In the genomic region with DNA sequence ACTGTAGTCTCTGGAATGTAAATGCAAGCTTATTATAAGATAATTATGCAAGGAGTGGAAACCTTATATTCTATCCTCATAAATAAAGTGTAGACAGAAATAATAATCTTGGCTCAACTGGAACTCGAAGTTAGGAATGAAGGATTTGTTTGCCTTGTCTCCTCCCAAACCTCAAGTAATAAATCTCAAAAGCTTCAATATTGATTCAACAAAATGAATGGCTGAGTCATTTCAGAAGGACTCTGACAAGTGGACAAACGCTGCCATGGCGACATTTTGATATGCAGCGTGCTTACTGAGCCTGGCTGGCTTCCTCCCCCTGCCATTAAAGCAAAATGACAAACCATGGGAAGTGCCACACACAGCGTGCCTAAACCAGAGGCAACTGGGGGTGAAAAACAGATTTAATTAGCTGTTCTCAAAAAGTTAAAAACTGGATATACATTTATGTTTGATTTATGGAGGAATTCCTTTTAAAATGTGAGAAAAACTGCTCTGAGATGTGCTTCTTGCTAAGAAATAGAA, we compare ENCODE assay signal across 1 cellular context.
TF ChIP-seq lines count a peak whose summit lies in the region.

No MANE protein-coding gene starts in this region.

TF ChIP-seq in K562, 482 proteins besides CTCF, POLR2A, EP300 and RAD21 (continued from another document and continues in another):
- TF ChIP-seq, protein P1, sequence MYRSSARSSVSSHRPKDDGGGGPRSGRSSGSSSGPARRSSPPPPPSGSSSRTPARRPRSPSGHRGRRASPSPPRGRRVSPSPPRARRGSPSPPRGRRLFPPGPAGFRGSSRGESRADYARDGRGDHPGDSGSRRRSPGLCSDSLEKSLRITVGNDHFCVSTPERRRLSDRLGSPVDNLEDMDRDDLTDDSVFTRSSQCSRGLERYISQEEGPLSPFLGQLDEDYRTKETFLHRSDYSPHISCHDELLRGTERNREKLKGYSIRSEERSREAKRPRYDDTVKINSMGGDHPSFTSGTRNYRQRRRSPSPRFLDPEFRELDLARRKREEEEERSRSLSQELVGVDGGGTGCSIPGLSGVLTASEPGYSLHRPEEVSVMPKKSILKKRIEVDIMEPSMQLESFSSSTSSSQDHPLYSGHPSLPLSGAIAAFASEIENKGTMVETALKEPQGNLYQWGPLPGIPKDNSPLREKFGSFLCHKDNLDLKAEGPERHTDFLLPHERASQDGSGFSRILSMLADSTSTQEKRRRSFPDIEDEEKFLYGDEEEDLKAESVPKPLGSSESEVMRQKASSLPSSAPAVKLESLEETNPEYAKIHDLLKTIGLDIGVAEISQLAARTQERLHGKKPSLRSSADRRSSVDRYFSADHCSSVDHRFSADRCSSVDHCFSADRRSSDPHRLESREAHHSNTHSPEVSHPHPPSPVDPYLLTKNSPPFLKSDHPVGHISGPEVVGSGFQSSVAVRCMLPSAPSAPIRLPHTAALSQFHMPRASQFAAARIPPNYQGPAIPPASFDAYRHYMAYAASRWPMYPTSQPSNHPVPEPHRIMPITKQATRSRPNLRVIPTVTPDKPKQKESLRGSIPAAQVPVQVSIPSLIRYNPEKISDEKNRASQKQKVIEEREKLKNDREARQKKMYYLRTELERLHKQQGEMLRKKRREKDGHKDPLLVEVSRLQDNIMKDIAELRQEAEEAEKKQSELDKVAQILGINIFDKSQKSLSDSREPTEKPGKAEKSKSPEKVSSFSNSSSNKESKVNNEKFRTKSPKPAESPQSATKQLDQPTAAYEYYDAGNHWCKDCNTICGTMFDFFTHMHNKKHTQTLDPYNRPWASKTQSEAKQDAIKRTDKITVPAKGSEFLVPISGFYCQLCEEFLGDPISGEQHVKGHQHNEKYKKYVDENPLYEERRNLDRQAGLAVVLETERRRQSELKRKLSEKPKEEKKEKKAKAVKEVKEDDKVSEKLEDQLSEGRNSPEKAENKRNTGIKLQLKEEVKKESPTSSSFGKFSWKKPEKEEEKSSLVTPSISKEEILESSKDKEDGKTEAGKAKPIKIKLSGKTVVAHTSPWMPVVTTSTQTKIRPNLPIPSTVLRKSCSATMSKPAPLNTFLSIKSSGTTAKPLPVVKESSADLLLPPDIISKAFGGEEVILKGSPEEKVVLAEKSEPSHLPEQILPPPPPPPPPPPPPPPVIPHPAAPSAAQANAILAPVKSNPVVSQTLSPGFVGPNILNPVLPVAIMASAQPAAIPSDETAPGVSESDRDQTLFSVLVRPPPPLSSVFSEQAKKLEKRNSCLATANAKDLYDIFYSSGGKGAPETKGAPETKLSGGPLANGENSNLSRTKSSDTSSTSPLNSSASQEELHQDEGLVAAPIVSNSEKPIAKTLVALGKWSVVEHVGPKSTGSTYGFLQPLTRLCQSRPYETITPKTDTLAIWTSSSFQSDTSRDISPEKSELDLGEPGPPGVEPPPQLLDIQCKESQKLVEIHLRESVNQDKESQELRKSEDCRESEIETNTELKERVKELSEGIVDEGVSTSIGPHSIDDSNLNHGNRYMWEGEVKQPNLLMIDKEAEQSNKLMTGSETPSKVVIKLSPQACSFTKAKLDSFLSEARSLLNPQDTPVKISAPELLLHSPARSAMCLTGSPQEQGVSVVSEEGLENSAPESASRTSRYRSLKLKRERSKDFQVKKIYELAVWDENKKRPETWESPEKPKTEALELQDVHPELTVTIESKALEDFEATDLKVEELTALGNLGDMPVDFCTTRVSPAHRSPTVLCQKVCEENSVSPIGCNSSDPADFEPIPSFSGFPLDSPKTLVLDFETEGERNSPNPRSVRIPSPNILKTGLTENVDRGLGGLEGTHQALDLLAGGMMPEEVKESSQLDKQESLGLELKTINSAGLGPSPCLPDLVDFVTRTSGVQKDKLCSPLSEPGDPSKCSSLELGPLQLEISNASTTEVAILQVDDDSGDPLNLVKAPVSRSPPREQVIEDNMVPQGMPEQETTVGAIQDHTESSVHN (IDR thresholded peaks at IDR 0.05; ENCODE audit: borderline replicate concordance in 1 of 2, low read depth in 1 of 2) = no peak
- TF ChIP-seq IFI16 (CRISPR knock-in tag; IDR thresholded peaks at IDR 0.05) (no peak), DACH1 (IDR thresholded peaks at IDR 0.05; ENCODE audit: partially characterized antibody) (no peak), C11orf30 (IDR thresholded peaks at IDR 0.05; ENCODE audit: low read depth) (peak; percentile 75), MEIS2 (IDR thresholded peaks at IDR 0.05; ENCODE audit: partially characterized antibody) (peak; percentile 96), KDM1A (IDR thresholded peaks at IDR 0.05) (peak; percentile 68 to 76; a peak in 3 of 4 replicates), ZNF263 (CRISPR knock-in tag; IDR thresholded peaks at IDR 0.05; ENCODE audit: borderline replicate concordance) (no peak), NCOA6 (IDR thresholded peaks at IDR 0.05) (no peak), TAF9B (IDR thresholded peaks at IDR 0.05; ENCODE audit: partially characterized antibody) (no peak), BRCA1 (IDR thresholded peaks at IDR 0.05) (no peak), BRCA1 (CRISPR knock-in tag; IDR thresholded peaks at IDR 0.05) (no peak), MXI1 (IDR thresholded peaks at IDR 0.05; ENCODE audit: low read depth, low read length) (0 out of 2 replicates have a peak, but pooled peaks have one; percentile 29), CCAR2 (IDR thresholded peaks at IDR 0.05; ENCODE audit: low read depth, low read length) (no peak), NCOA4 (IDR thresholded peaks at IDR 0.05; ENCODE audit: partially characterized antibody) (no peak), TCFL5 (CRISPR knock-in tag; conservative IDR thresholded peaks at IDR 0.05) (no peak), ZFX (CRISPR knock-in tag; IDR thresholded peaks at IDR 0.05) (no peak), ASH1L (IDR thresholded peaks at IDR 0.05; ENCODE audit: borderline replicate concordance, low read depth, partially characterized antibody) (no peak), NRF1 (conservative IDR thresholded peaks at IDR 0.05 in 1 of 2, IDR thresholded peaks at IDR 0.05 in 1 of 2) (no peak), ETS2 (tag; IDR thresholded peaks at IDR 0.05; ENCODE audit: borderline replicate concordance, poor library complexity, severe bottlenecking) (no peak), NELFE (IDR thresholded peaks at IDR 0.05; ENCODE audit: insufficient read depth, insufficient read length) (no peak), FOXK1 (CRISPR knock-in tag; IDR thresholded peaks at IDR 0.05; ENCODE audit: borderline replicate concordance) (no peak), MAFG (tag; conservative IDR thresholded peaks at IDR 0.05) (peak; percentile 61; the same call in 1 of the 2 replicates), YY1 (IDR thresholded peaks at IDR 0.05; ENCODE audit: borderline replicate concordance in 1 of 3, control insufficient read depth in 1 of 3, extremely low read depth in 1 of 3, insufficient read depth in 3 of 3, insufficient read length in 1 of 3, insufficient replicate concordance in 2 of 3, low read depth in 1 of 3, low read length in 2 of 3) (peak in 2 of 3 experiments; percentile 46 to 83), ZNF224 (CRISPR knock-in tag; IDR thresholded peaks at IDR 0.05) (no peak), LARP7 (IDR thresholded peaks at IDR 0.05) (no peak), JUND (IDR thresholded peaks at IDR 0.05; ENCODE audit: borderline replicate concordance, low read depth, low read length) (peak; percentile 66; the same call in 1 of the 2 replicates), JUND (tag; IDR thresholded peaks at IDR 0.05; ENCODE audit: borderline replicate concordance, low read depth, low read length) (peak; percentile 60; the same call in 1 of the 3 replicates), TBL1XR1 (IDR thresholded peaks at IDR 0.05; ENCODE audit: low read length in 2 of 2) (no peak), NFXL1 (CRISPR knock-in tag; IDR thresholded peaks at IDR 0.05) (no peak)
- TF ChIP-seq, protein P2, sequence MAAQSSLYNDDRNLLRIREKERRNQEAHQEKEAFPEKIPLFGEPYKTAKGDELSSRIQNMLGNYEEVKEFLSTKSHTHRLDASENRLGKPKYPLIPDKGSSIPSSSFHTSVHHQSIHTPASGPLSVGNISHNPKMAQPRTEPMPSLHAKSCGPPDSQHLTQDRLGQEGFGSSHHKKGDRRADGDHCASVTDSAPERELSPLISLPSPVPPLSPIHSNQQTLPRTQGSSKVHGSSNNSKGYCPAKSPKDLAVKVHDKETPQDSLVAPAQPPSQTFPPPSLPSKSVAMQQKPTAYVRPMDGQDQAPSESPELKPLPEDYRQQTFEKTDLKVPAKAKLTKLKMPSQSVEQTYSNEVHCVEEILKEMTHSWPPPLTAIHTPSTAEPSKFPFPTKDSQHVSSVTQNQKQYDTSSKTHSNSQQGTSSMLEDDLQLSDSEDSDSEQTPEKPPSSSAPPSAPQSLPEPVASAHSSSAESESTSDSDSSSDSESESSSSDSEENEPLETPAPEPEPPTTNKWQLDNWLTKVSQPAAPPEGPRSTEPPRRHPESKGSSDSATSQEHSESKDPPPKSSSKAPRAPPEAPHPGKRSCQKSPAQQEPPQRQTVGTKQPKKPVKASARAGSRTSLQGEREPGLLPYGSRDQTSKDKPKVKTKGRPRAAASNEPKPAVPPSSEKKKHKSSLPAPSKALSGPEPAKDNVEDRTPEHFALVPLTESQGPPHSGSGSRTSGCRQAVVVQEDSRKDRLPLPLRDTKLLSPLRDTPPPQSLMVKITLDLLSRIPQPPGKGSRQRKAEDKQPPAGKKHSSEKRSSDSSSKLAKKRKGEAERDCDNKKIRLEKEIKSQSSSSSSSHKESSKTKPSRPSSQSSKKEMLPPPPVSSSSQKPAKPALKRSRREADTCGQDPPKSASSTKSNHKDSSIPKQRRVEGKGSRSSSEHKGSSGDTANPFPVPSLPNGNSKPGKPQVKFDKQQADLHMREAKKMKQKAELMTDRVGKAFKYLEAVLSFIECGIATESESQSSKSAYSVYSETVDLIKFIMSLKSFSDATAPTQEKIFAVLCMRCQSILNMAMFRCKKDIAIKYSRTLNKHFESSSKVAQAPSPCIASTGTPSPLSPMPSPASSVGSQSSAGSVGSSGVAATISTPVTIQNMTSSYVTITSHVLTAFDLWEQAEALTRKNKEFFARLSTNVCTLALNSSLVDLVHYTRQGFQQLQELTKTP (IDR thresholded peaks at IDR 0.05; ENCODE audit: low read depth in 1 of 2, partially characterized antibody in 2 of 2) = no peak
- TF ChIP-seq, protein P3, sequence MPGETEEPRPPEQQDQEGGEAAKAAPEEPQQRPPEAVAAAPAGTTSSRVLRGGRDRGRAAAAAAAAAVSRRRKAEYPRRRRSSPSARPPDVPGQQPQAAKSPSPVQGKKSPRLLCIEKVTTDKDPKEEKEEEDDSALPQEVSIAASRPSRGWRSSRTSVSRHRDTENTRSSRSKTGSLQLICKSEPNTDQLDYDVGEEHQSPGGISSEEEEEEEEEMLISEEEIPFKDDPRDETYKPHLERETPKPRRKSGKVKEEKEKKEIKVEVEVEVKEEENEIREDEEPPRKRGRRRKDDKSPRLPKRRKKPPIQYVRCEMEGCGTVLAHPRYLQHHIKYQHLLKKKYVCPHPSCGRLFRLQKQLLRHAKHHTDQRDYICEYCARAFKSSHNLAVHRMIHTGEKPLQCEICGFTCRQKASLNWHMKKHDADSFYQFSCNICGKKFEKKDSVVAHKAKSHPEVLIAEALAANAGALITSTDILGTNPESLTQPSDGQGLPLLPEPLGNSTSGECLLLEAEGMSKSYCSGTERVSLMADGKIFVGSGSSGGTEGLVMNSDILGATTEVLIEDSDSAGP (CRISPR knock-in tag; IDR thresholded peaks at IDR 0.05) = no peak
- TF ChIP-seq, protein P4, sequence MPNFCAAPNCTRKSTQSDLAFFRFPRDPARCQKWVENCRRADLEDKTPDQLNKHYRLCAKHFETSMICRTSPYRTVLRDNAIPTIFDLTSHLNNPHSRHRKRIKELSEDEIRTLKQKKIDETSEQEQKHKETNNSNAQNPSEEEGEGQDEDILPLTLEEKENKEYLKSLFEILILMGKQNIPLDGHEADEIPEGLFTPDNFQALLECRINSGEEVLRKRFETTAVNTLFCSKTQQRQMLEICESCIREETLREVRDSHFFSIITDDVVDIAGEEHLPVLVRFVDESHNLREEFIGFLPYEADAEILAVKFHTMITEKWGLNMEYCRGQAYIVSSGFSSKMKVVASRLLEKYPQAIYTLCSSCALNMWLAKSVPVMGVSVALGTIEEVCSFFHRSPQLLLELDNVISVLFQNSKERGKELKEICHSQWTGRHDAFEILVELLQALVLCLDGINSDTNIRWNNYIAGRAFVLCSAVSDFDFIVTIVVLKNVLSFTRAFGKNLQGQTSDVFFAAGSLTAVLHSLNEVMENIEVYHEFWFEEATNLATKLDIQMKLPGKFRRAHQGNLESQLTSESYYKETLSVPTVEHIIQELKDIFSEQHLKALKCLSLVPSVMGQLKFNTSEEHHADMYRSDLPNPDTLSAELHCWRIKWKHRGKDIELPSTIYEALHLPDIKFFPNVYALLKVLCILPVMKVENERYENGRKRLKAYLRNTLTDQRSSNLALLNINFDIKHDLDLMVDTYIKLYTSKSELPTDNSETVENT (CRISPR knock-in tag; IDR thresholded peaks at IDR 0.05) = no peak
- TF ChIP-seq, protein P5, sequence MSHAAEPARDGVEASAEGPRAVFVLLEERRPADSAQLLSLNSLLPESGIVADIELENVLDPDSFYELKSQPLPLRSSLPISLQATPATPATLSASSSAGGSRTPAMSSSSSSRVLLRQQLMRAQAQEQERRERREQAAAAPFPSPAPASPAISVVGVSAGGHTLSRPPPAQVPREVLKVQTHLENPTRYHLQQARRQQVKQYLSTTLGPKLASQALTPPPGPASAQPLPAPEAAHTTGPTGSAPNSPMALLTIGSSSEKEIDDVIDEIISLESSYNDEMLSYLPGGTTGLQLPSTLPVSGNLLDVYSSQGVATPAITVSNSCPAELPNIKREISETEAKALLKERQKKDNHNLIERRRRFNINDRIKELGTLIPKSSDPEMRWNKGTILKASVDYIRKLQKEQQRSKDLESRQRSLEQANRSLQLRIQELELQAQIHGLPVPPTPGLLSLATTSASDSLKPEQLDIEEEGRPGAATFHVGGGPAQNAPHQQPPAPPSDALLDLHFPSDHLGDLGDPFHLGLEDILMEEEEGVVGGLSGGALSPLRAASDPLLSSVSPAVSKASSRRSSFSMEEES (CRISPR knock-in tag; IDR thresholded peaks at IDR 0.05) = no peak
- TF ChIP-seq, protein P6, sequence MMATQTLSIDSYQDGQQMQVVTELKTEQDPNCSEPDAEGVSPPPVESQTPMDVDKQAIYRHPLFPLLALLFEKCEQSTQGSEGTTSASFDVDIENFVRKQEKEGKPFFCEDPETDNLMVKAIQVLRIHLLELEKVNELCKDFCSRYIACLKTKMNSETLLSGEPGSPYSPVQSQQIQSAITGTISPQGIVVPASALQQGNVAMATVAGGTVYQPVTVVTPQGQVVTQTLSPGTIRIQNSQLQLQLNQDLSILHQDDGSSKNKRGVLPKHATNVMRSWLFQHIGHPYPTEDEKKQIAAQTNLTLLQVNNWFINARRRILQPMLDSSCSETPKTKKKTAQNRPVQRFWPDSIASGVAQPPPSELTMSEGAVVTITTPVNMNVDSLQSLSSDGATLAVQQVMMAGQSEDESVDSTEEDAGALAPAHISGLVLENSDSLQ (IDR thresholded peaks at IDR 0.05) = peak; percentile 82
- TF ChIP-seq, protein P7, sequence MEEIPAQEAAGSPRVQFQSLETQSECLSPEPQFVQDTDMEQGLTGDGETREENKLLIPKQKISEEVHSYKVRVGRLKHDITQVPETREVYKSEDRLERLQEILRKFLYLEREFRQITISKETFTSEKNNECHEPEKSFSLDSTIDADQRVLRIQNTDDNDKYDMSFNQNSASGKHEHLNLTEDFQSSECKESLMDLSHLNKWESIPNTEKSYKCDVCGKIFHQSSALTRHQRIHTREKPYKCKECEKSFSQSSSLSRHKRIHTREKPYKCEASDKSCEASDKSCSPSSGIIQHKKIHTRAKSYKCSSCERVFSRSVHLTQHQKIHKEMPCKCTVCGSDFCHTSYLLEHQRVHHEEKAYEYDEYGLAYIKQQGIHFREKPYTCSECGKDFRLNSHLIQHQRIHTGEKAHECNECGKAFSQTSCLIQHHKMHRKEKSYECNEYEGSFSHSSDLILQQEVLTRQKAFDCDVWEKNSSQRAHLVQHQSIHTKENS (CRISPR knock-in tag; IDR thresholded peaks at IDR 0.05) = no peak
